ENCODE assay signal across 11 cellular contexts in the genomic region with DNA sequence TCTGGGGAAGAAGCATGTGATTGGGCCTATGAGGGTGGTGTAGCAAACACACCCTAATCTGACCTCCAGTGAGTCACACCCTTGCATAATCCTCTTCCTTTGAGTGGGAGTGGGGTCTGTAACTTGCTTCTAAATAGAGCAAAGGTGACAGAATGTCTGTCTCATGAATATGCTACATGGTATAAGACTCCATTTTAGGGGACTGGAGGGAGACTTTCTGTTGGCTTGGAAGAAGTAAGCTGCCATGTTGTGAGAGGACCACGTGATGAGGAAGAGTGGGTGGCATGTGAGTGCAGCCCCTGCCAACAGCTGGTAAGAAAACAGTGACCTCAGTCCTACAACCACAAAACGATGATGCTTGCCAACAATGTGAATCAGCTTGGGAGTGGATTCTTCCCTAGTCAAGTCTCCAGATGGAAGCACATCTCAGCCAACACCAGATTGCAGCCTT. TPM values are rescaled to one million over a fixed set of nuclear protein-coding genes. Genes with fewer than 3 reads are reported as not detected.
DNase-seq lines count a peak whose midpoint lies in the region; TF ChIP-seq lines count a peak whose summit lies in the region.
"Had no signal": no experiment of that assay in that cellular context is flagged by ENCODE, and none has a peak within 500 bp of the region (broad histone marks: within the 10 kb centered on the region; RNA-seq: fewer than 3 reads in every experiment).

No MANE protein-coding gene starts in this region.

- H3K9ac ChIP-seq in MM.1S (ENCODE audit: low read length) = no peak overlapping the region

- no peak overlapping the region for H3K4me3 ChIP-seq in MM.1S (ENCODE audit: low read length)
- H3K4me3 ChIP-seq: GM12878 had no signal

- peaks cover 8% of the 10 kb centered on the region; the same call in 1 of the 2 replicates for H3K79me2 ChIP-seq in MM.1S (ENCODE audit: low read length)

- no peak overlapping the region for H3K4me2 ChIP-seq in MM.1S (ENCODE audit: low read depth, low read length)

- H4K20me1 ChIP-seq in MM.1S (ENCODE audit: insufficient read depth, low read length) = no peaks in the 10 kb centered on the region

- no peak overlapping the region for H3K27ac ChIP-seq in MM.1S (ENCODE audit: low read length)

- no peaks in the 10 kb centered on the region for H3K27me3 ChIP-seq in MM.1S (replicated peaks; ENCODE audit: insufficient read depth, low read length)

- H3K36me3 ChIP-seq in MM.1S (replicated peaks; ENCODE audit: insufficient read depth, low read length) = no peaks in the 10 kb centered on the region

- DNase-seq in AG20443 (ENCODE audit: low spot score) = peak; percentile 82
- DNase-seq in H4 (ENCODE audit: low spot score) = peak; percentile 77
- peak; percentile 67 for DNase-seq in T1000 (lab: John Stamatoyannopoulos, UW)
- peak; percentile 84 for DNase-seq in glomerular visceral epithelial cell (ENCODE audit: extremely low spot score)
- DNase-seq in GM10266 (ENCODE audit: extremely low spot score) = no peak
- no peak for DNase-seq in mucosa of gallbladder (ENCODE audit: low spot score)
- DNase-seq in MM.1S = no peak
- no peak for DNase-seq in D341Med (ENCODE audit: low spot score)
- DNase-seq: NCI-H1048; stimulated activated CD4-positive, alpha-beta T cell treated with anti-CD3 and anti-CD28 coated beads, Interleukin-2, amount 100 ng/mL, for 24 hours had no signal

- TF ChIP-seq CTCF in GM10266 (IDR thresholded peaks at IDR 0.05; ENCODE audit: control insufficient read depth, insufficient read depth, low read depth, missing control alignments) (no peak), MM.1S (IDR thresholded peaks at IDR 0.05; ENCODE audit: low read length) (no peak)

- H3K9me3 ChIP-seq in MM.1S (replicated peaks; ENCODE audit: insufficient read depth, low read length) = no peaks in the 10 kb centered on the region

- no peaks in the 10 kb centered on the region for H3K9me2 ChIP-seq in MM.1S (replicated peaks; ENCODE audit: insufficient read depth, low read length)

- H3F3A ChIP-seq in MM.1S (ENCODE audit: insufficient read depth, low read length) = peaks cover 7% of the 10 kb centered on the region; the same call in 1 of the 2 replicates

- H3K4me1 ChIP-seq in MM.1S (ENCODE audit: low read length) = peaks cover 12% of the 10 kb centered on the region

- H2AFZ ChIP-seq in MM.1S (ENCODE audit: low read length) = no peak overlapping the region

RNA-seq across cellular contexts. Expression of gene AK9, which starts 3.7 kb away (rescaled TPM):
- total RNA-seq in H4 (2014; rRNA removed; shearing (Covaris generic)) = 0.41 and 1.3 TPM in 2 replicates
- total RNA-seq in mucosa of gallbladder = 11.2 TPM

RNA-seq across cellular contexts. Expression of gene FIG4, which starts 3.8 kb away (rescaled TPM):
- 7.8 and 9.7 TPM in 2 replicates for total RNA-seq in H4 (2014; rRNA removed; shearing (Covaris generic))
- 19.7 TPM for total RNA-seq in mucosa of gallbladder

Comparison
In these comparisons a context has a peak if more than half of its experiments do, and no peak if none do; other contexts are left out.
1. DNase-seq: peak in AG20443 (single experiment), H4 (single experiment), T1000 (single experiment) and glomerular visceral epithelial cell (single experiment); none in GM10266 (single experiment), mucosa of gallbladder (single experiment), MM.1S (single experiment) and D341Med (single experiment).